In genomic region chr15:70763120-70763949, GRCh38 we compare ENCODE assay signal across 8 cellular contexts. TPM values are rescaled to one million over a fixed set of nuclear protein-coding genes. Genes with fewer than 3 reads are reported as not detected.
DNase-seq lines count a peak whose midpoint lies in the region; ATAC-seq and TF ChIP-seq lines count a peak whose summit lies in the region.

UACA (minus strand) TSS chr15:70763558; CDS start chr15:70763407, 151 bp downstream.

- H3K27me3 ChIP-seq in right lobe of liver = no peaks in the 10 kb centered on the region

- DNase-seq in AG08395 (ENCODE audit: low spot score) (peak; percentile 98), GM19238 (ENCODE audit: insufficient read length, low spot score) (peak; percentile 53), NCI-H526 treated with DMSO at 0.1 percent for 48 hours (lab: John Stamatoyannopoulos, UW) (peak; percentile 95), right lobe of liver (peak; percentile 96 to 98 (median 96))
- peak; percentile 27 to 41 for DNase-seq in activated CD8-positive, alpha-beta memory T cell treated with anti-CD3 and anti-CD28 coated beads for 1 hour (ENCODE audit: extremely low read depth in 1 of 2, low read depth in 1 of 2)
- peak; percentile 13 for DNase-seq in effector CD4-positive, alpha-beta T cell
- DNase-seq in stimulated activated CD4-positive, alpha-beta T cell treated with anti-CD3 and anti-CD28 coated beads, Interleukin-2, amount 100 ng/mL, for 48 hours = peak; percentile 75 to 78

- H3K36me3 ChIP-seq in right lobe of liver = no peaks in the 10 kb centered on the region

- H3K27ac ChIP-seq in right lobe of liver = peak within 1 kb of the TSS; percentile 90 to 93 (median 92)

- TF ChIP-seq POLR2A in right lobe of liver (IDR thresholded peaks at IDR 0.05) = peak; percentile 96

- 0% methylated on average over 25 of the region's 79 CpGs for WGBS in right lobe of liver (ENCODE audit: insufficient coverage, low coverage, low lambda C conversion rate, missing lambda C conversion rate)

- no peaks in the 10 kb centered on the region for H3K9me3 ChIP-seq in right lobe of liver

- peaks cover 0 to 13% (median 0%) of the 10 kb centered on the region in 4 donors for H3K4me1 ChIP-seq in right lobe of liver

- peak within 1 kb of the TSS; percentile 77 to 88 (median 81) for H3K4me3 ChIP-seq in right lobe of liver

- ATAC-seq in HG03457 (IDR thresholded peaks at IDR 0.05; ENCODE audit: unreplicated experiment) = peak; percentile 79
- ATAC-seq in right lobe of liver = peak; percentile 92 to 98 (median 96)

- TF ChIP-seq CTCF in right lobe of liver (IDR thresholded peaks at IDR 0.05) = peak in 1 of 4 donors; percentile 23

- intact Hi-C loops in right lobe of liver (cut with DNase I) = no loop called here

RNA-seq across cellular contexts. Expression of gene UACA, which starts in this region (rescaled TPM):
- total RNA-seq in right lobe of liver = 10 to 100 TPM; 10.1 to 22.3 (median 14.4) TPM

Comparison
In these comparisons a context has a peak if more than half of its experiments do, and no peak if none do; other contexts are left out.
1. Peak in every context shown above with its lines: DNase-seq, ATAC-seq, H3K4me3 ChIP-seq and H3K27ac ChIP-seq.
2. DNase-seq: peak in every context shown above with its lines; median percentile 98 in AG08395; 96 in right lobe of liver; 95 in NCI-H526 treated with DMSO at 0.1 percent for 48 hours; 76 in stimulated activated CD4-positive, alpha-beta T cell treated with anti-CD3 and anti-CD28 coated beads, Interleukin-2, amount 100 ng/mL, for 48 hours; 53 in GM19238; 34 in activated CD8-positive, alpha-beta memory T cell treated with anti-CD3 and anti-CD28 coated beads for 1 hour; 13 in effector CD4-positive, alpha-beta T cell.